Comparison of ENCODE assay signal across 18 cellular contexts in the genomic region with DNA sequence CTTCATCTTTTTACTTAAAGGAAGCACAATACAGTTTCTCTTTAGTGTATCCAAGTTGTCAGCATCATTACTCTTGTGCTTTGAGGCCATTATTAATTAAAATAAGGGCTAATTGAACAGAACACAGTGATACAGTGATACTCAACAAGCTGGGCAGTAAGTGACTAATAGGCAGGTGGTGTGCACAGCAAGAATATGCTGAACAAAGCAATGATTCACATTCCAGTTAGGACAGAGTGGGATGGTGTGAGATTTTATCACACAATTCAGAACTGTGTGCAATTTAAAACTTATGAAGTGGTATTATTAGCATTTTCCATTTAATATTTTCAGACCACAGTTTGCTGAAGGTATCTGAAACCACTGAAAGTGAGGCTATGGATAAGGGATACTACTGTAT.
DNase-seq lines count a peak whose midpoint lies in the region; ATAC-seq and TF ChIP-seq lines count a peak whose summit lies in the region.
"Had no signal": no experiment of that assay in that cellular context is flagged by ENCODE, and none has a peak within 500 bp of the region (broad histone marks: within the 10 kb centered on the region; RNA-seq: fewer than 3 reads in every experiment).

No MANE protein-coding gene starts in this region.

- H3K4me3 ChIP-seq in RWPE2 (ENCODE audit: severe bottlenecking) (no peak overlapping the region), mesendoderm (ENCODE audit: low read length) (no peak overlapping the region)
- H3K4me3 ChIP-seq: PC-9 had no signal

- no peak overlapping the region for H3K9ac ChIP-seq in mesendoderm (ENCODE audit: low read length)

- H3K4ac ChIP-seq in mesendoderm (ENCODE audit: low read depth, low read length) = no peak overlapping the region

- no peak overlapping the region for H4K5ac ChIP-seq in mesendoderm (ENCODE audit: low read length)

- H2BK5ac ChIP-seq in mesendoderm (ENCODE audit: low read length) = no peak overlapping the region

- no peak overlapping the region for H3K4me2 ChIP-seq in mesendoderm (ENCODE audit: low read length)
- H3K4me2 ChIP-seq: PC-9 had no signal

- TF ChIP-seq CTCF in RWPE2 (IDR thresholded peaks at IDR 0.05; ENCODE audit: poor library complexity, severe bottlenecking) = no peak

- POLR2A ChIA-PET in HEK293T (lab: Yijun Ruan, JAX) = no interaction called here

- no peaks in the 10 kb centered on the region for H3K4me1 ChIP-seq in RWPE2 (ENCODE audit: insufficient read depth, poor library complexity, severe bottlenecking)
- no peaks in the 10 kb centered on the region for H3K4me1 ChIP-seq in mesendoderm (ENCODE audit: control insufficient read depth, low read depth, low read length)

- H3K27ac ChIP-seq in RWPE2 (ENCODE audit: poor library complexity, severe bottlenecking) (no peak overlapping the region), epithelial cell of prostate (no peak overlapping the region), mesendoderm (ENCODE audit: low read depth, low read length) (no peak overlapping the region)
- H3K27ac ChIP-seq: PC-9 had no signal

- H3K18ac ChIP-seq in mesendoderm (ENCODE audit: low read length) = no peak overlapping the region

- CTCF ChIA-PET in HEK293T (lab: Yijun Ruan, JAX) = no interaction called here

- DNase-seq in COLO829 (ENCODE audit: low spot score) (peak; percentile 49), RWPE2 (ENCODE audit: low spot score) (no peak), epithelial cell of prostate (ENCODE audit: low read depth, low spot score) (peak; percentile 57), kidney tubule cell (ENCODE audit: low spot score) (peak; percentile 40), COR-L47 (lab: John Stamatoyannopoulos, UW) (no peak), HEK293T (ENCODE audit: extremely low spot score) (no peak), mesendoderm (no peak)
- DNase-seq: C1 segment of cervical spinal cord, DMS 273 treated with DMSO at 0.1 percent for 48 hours, KG1, NCI-H1048, NCI-H1694, NCI-H510A treated with DMSO at 0.1 percent for 48 hours, NCI-H82, PC-9 had no signal

- no peak overlapping the region for H4K8ac ChIP-seq in mesendoderm (ENCODE audit: low read depth, low read length)

- H3K27me3 ChIP-seq in RWPE2 (ENCODE audit: insufficient read depth, poor library complexity, severe bottlenecking) (no peaks in the 10 kb centered on the region), mesendoderm (ENCODE audit: insufficient read depth, low read length, poor library complexity) (no peaks in the 10 kb centered on the region)

- H3K56ac ChIP-seq in mesendoderm (ENCODE audit: low read length) = no peak overlapping the region

- H3K9me3 ChIP-seq in RWPE2 (ENCODE audit: severe bottlenecking) = no peaks in the 10 kb centered on the region

- no peak overlapping the region for H2BK120ac ChIP-seq in mesendoderm (ENCODE audit: low read depth, low read length)

- no peaks in the 10 kb centered on the region for H3K79me1 ChIP-seq in mesendoderm (ENCODE audit: low read length)

- ATAC-seq in RWPE2 (ENCODE audit: low read depth) (peak; percentile 57; the same call in 1 of the 3 replicates), GM19328 (IDR thresholded peaks at IDR 0.05; ENCODE audit: unreplicated experiment) (no peak)
- ATAC-seq: HCT116, HepG2 had no signal

- no peak overlapping the region for H2AK5ac ChIP-seq in mesendoderm (ENCODE audit: low read length)

- H3K36me3 ChIP-seq in RWPE2 (ENCODE audit: low read depth) (no peaks in the 10 kb centered on the region), mesendoderm (ENCODE audit: control insufficient read depth, insufficient read depth, low read length) (no peaks in the 10 kb centered on the region)

- H3K23ac ChIP-seq in mesendoderm (ENCODE audit: low read length) = no peak overlapping the region

- no peak overlapping the region for H2BK15ac ChIP-seq in mesendoderm (replicated peaks; ENCODE audit: low read depth)

- H3K79me2 ChIP-seq in mesendoderm (ENCODE audit: control insufficient read depth, insufficient read depth, low read length) = no peaks in the 10 kb centered on the region

TF ChIP-seq in HEK293T, 16 proteins besides CTCF, POLR2A, EP300 and RAD21:
- TF ChIP-seq FOXA1 (IDR thresholded peaks at IDR 0.05) (no peak), FOXK2 (IDR thresholded peaks at IDR 0.05) (no peak), CTBP1 (IDR thresholded peaks at IDR 0.05; ENCODE audit: borderline replicate concordance) (no peak), SP1 (IDR thresholded peaks at IDR 0.05) (no peak), SUZ12 (IDR thresholded peaks at IDR 0.05) (no peak), NFRKB (IDR thresholded peaks at IDR 0.05) (no peak), ZNF384 (IDR thresholded peaks at IDR 0.05) (no peak), BHLHE40 (IDR thresholded peaks at IDR 0.05; ENCODE audit: borderline replicate concordance) (no peak), LEF1 (IDR thresholded peaks at IDR 0.05; ENCODE audit: borderline replicate concordance) (no peak), FOXM1 (IDR thresholded peaks at IDR 0.05; ENCODE audit: borderline replicate concordance) (no peak), ELF4 (IDR thresholded peaks at IDR 0.05) (no peak), L3MBTL2 (conservative IDR thresholded peaks at IDR 0.05) (no peak)
- TF ChIP-seq, protein P1, sequence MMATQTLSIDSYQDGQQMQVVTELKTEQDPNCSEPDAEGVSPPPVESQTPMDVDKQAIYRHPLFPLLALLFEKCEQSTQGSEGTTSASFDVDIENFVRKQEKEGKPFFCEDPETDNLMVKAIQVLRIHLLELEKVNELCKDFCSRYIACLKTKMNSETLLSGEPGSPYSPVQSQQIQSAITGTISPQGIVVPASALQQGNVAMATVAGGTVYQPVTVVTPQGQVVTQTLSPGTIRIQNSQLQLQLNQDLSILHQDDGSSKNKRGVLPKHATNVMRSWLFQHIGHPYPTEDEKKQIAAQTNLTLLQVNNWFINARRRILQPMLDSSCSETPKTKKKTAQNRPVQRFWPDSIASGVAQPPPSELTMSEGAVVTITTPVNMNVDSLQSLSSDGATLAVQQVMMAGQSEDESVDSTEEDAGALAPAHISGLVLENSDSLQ (IDR thresholded peaks at IDR 0.05) = no peak

Comparison
In these comparisons a context has a peak if more than half of its experiments do, and no peak if none do; other contexts are left out.
1. DNase-seq: peak in COLO829 (single experiment), epithelial cell of prostate (single experiment) and kidney tubule cell (single experiment); none in RWPE2 (single experiment), COR-L47 (single experiment), HEK293T (single experiment) and mesendoderm (single experiment).